In genomic region chr18:45962461-45962860, GRCh38 we compare ENCODE assay signal across 10 cellular contexts. TPM values are rescaled to one million over a fixed set of nuclear protein-coding genes. Genes with fewer than 3 reads are reported as not detected.
A peak's percentile ranks its signal among the peaks of the same experiment; 100 is the strongest.
DNase-seq lines count a peak whose midpoint lies in the region; ATAC-seq and FAIRE-seq lines count a peak whose summit lies in the region.
"Had no signal": no experiment of that assay in that cellular context is flagged by ENCODE, and none has a peak within 500 bp of the region (broad histone marks: within the 10 kb centered on the region; RNA-seq: fewer than 3 reads in every experiment).

No MANE protein-coding gene starts in this region.

- H2AFZ ChIP-seq in trophoblast cell (ENCODE audit: insufficient read depth, low read length, poor library complexity) = no peak overlapping the region

- H4K91ac ChIP-seq in trophoblast cell (ENCODE audit: low read depth, low read length) = no peak overlapping the region

- H2BK5ac ChIP-seq in trophoblast cell (ENCODE audit: low read depth, low read length, poor library complexity) = no peak overlapping the region

- H3K14ac ChIP-seq in trophoblast cell (ENCODE audit: low read length) = no peak overlapping the region

- H3K4me2 ChIP-seq in trophoblast cell (ENCODE audit: low read length) = no peak overlapping the region

- H3K4me1 ChIP-seq in trophoblast cell (ENCODE audit: control insufficient read depth in 1 of 2, insufficient read depth in 2 of 2, low read length in 2 of 2) (peaks cover 0 to 5% of the 10 kb centered on the region in 2 experiments), HAP-1 (no peaks in the 10 kb centered on the region)

- H3K4me3 ChIP-seq in trophoblast cell (ENCODE audit: low read depth, low read length) = no peak overlapping the region
- H3K4me3 ChIP-seq in HAP-1 = no peak overlapping the region
- H3K4me3 ChIP-seq: coronary artery, skin epidermis had no signal

- H3K79me1 ChIP-seq in trophoblast cell (ENCODE audit: low read length) = peaks cover 3% of the 10 kb centered on the region

- no peak overlapping the region for H3K23ac ChIP-seq in trophoblast cell (ENCODE audit: low read length)

- in situ Hi-C loops in HAP-1 (cut with MboI; ENCODE audit: low sequenced_read_pairs) = no loop called here

- DNase-seq in H4 (ENCODE audit: low spot score) (peak; percentile 43), RCC 7860 (ENCODE audit: low spot score) (peak; percentile 89), trophoblast cell (peak; percentile 71 to 82), DMS153 treated with DMSO at 0.1 percent for 48 hours (lab: John Stamatoyannopoulos, UW; ENCODE audit: unreplicated experiment) (no peak), HAP-1 (ENCODE audit: low spot score in 2 of 2) (no peak), sciatic nerve (ENCODE audit: low spot score) (no peak)
- peak; percentile 79 for DNase-seq in central memory CD4-positive, alpha-beta T cell
- DNase-seq: NCI-H345 had no signal

- no peak overlapping the region for H3K27ac ChIP-seq in trophoblast cell (ENCODE audit: low read depth, low read length)
- H3K27ac ChIP-seq: coronary artery had no signal

- H3K79me2 ChIP-seq in trophoblast cell (ENCODE audit: control insufficient read depth, insufficient read depth, low read length, poor library complexity) = peaks cover 3% of the 10 kb centered on the region

- H3K18ac ChIP-seq in trophoblast cell (ENCODE audit: low read length) = no peak overlapping the region

- H2BK120ac ChIP-seq in trophoblast cell (ENCODE audit: insufficient read depth, low read length, poor library complexity) = no peak overlapping the region

- ATAC-seq in sciatic nerve = no peak

- WGBS in trophoblast cell (ENCODE audit: extremely low coverage, insufficient coverage, insufficient read length) = no CpG with 5 or more reads among the region's 2 CpGs

- H3K27me3 ChIP-seq in trophoblast cell (ENCODE audit: insufficient read depth, low read length) (no peaks in the 10 kb centered on the region), HAP-1 (ENCODE audit: low read depth) (peaks cover 3% of the 10 kb centered on the region; the same call in 1 of the 2 replicates)

- H2BK12ac ChIP-seq in trophoblast cell (ENCODE audit: low read length) = no peak overlapping the region

- H3K36me3 ChIP-seq in trophoblast cell (ENCODE audit: control insufficient read depth in 1 of 2, insufficient read depth in 2 of 2, low read length in 2 of 2) (no peaks in the 10 kb centered on the region), HAP-1 (replicated peaks) (no peaks in the 10 kb centered on the region)

- no peak overlapping the region for H4K12ac ChIP-seq in trophoblast cell (ENCODE audit: low read depth, low read length)

- no peak overlapping the region for H3K4ac ChIP-seq in trophoblast cell (ENCODE audit: low read depth, low read length)

- peak; percentile 94 for FAIRE-seq in RCC 7860 (lab: Jason Lieb, UNC)

- intact Hi-C loops in sciatic nerve (cut with DNase I) = no loop called here

- H2AK5ac ChIP-seq in trophoblast cell (ENCODE audit: low read length) = no peak overlapping the region

- H3K9me3 ChIP-seq in trophoblast cell (ENCODE audit: insufficient read depth, low read depth, low read length) (no peaks in the 10 kb centered on the region), HAP-1 (no peaks in the 10 kb centered on the region)

- no peak overlapping the region for H4K8ac ChIP-seq in trophoblast cell (ENCODE audit: low read depth, low read length)

- no peak overlapping the region for H3K9ac ChIP-seq in trophoblast cell (ENCODE audit: low read length)

RNA-seq across cellular contexts. Expression of gene EPG5, which starts 4.7 kb away (rescaled TPM):
- 5.1 and 5.8 TPM in 2 replicates for total RNA-seq in H4 (2014; rRNA removed; shearing (Covaris generic))
- polyA plus RNA-seq in trophoblast cell (2013) = 6.3 and 7.3 TPM in 2 replicates
- total RNA-seq in sciatic nerve = 40.3 TPM

Comparison
In these comparisons a context has a peak if more than half of its experiments do, and no peak if none do; other contexts are left out.
1. DNase-seq: peak in H4 (single experiment), RCC 7860 (single experiment), central memory CD4-positive, alpha-beta T cell (single experiment) and trophoblast cell (2 of 2); none in DMS153 treated with DMSO at 0.1 percent for 48 hours (single experiment), HAP-1 (0 of 2) and sciatic nerve (single experiment).